ENCODE assay signal across 8 cellular contexts in genomic region chr19:41263042-41263849, GRCh38. TPM values are rescaled to one million over a fixed set of nuclear protein-coding genes. Genes with fewer than 3 reads are reported as not detected.
A peak's percentile ranks its signal among the peaks of the same experiment; 100 is the strongest.
DNase-seq lines count a peak whose midpoint lies in the region; ATAC-seq, FAIRE-seq and TF ChIP-seq lines count a peak whose summit lies in the region.

No MANE protein-coding gene starts in this region.

- CTCF ChIA-PET in A549 (lab: Yijun Ruan, JAX) = interaction anchor here (0.6 to 27.6 kb wide), 38 partner anchors 8 to 601 kb away, joined by 3 to 1023 read pairs (median 5); partner anchors contain the start of genes AXL and CYP2S1

- H3K4me3 ChIP-seq in A549 (peak overlapping the region; percentile 59), Peyer's patch (peak overlapping the region; percentile 58 to 77 (median 62)), fibroblast of the aortic adventitia (ENCODE audit: low read depth, low read length) (peak overlapping the region; percentile 82), testis (peak overlapping the region; percentile 66 to 69)

- intact Hi-C loops in testis (cut with DNase I; ENCODE audit: low total_unique reads) = loop anchor here (5.0 kb wide), 1 partner anchor 56 kb away; no protein-coding TSS in a partner anchor

- DNase-seq in A549 (ENCODE audit: low read depth in 1 of 2, low spot score in 1 of 2) (peak; percentile 70 to 76), Peyer's patch (peak; percentile 79 to 94 (median 91)), fibroblast of the aortic adventitia (ENCODE audit: low read depth) (peak; percentile 76), occipital lobe (lab: John Stamatoyannopoulos, UW) (peak; percentile 74), testis (peak; percentile 79)
- DNase-seq in activated T-helper 9 cell treated with anti-CD3 and anti-CD28 coated beads, Interleukin-2, amount 50 U/mL, for 16 hours (ENCODE audit: low read depth) = peak; percentile 73

- H3K4me2 ChIP-seq in A549 = peak overlapping the region; percentile 79

- no peak for TF ChIP-seq EP300 in A549 (IDR thresholded peaks at IDR 0.05)

- H3K4me1 ChIP-seq in A549 (peaks cover 26% of the 10 kb centered on the region), Peyer's patch (peaks cover 0 to 21% (median 6%) of the 10 kb centered on the region in 4 donors), testis (peaks cover 21% of the 10 kb centered on the region)

- no peaks in the 10 kb centered on the region for H3K9me3 ChIP-seq in A549
- H3K9me3 ChIP-seq in Peyer's patch = no peaks in the 10 kb centered on the region
- no peaks in the 10 kb centered on the region for H3K9me3 ChIP-seq in testis

- no peak for FAIRE-seq in A549 (lab: Jason Lieb, UNC)

- no peak for TF ChIP-seq CTCF in A549 (IDR thresholded peaks at IDR 0.05)
- TF ChIP-seq CTCF in Peyer's patch (IDR thresholded peaks at IDR 0.05) = no peak
- no peak for TF ChIP-seq CTCF in fibroblast of the aortic adventitia (IDR thresholded peaks at IDR 0.05; ENCODE audit: insufficient read depth, low read length)
- peak in 1 of 3 experiments; percentile 3 for TF ChIP-seq CTCF in testis (IDR thresholded peaks at IDR 0.05)

- ATAC-seq in A549 (peak; percentile 42 to 48), GM18511 (IDR thresholded peaks at IDR 0.05; ENCODE audit: unreplicated experiment) (peak; percentile 11), HG03432 (IDR thresholded peaks at IDR 0.05; ENCODE audit: unreplicated experiment) (peak; percentile 13)

- under 1% methylated on average over 46 of the region's 46 CpGs for WGBS in A549 (ENCODE audit: missing lambda C conversion rate)
- WGBS in testis, 2 donors = 0% methylated on average over 45 to 46 of the region's 46 CpGs

- H3K27ac ChIP-seq in A549 (peak overlapping the region; percentile 75 to 87), Peyer's patch (peak overlapping the region; percentile 93 to 100 (median 98)), testis (peak overlapping the region; percentile 87 to 95)

- POLR2A ChIA-PET in A549 (lab: Yijun Ruan, JAX) = interaction anchor here (0.6 to 4.5 kb wide), 47 partner anchors 10 to 842 kb away, joined by 3 to 121 read pairs (median 5); partner anchors contain the start of genes ACTMAP, AXL, B9D2 and CCDC97

- TF ChIP-seq POLR2A in A549 (IDR thresholded peaks at IDR 0.05; ENCODE audit: low read length) (peak; percentile 20; the same call in 1 of the 2 replicates), Peyer's patch (IDR thresholded peaks at IDR 0.05) (peak; percentile 76 to 93), testis (IDR thresholded peaks at IDR 0.05) (peak; percentile 92)

- H3K27me3 ChIP-seq in Peyer's patch (no peaks in the 10 kb centered on the region), testis (no peaks in the 10 kb centered on the region)

- H3K36me3 ChIP-seq in Peyer's patch = peaks cover 0 to 26% (median 0%) of the 10 kb centered on the region in 3 donors
- no peaks in the 10 kb centered on the region for H3K36me3 ChIP-seq in testis (ENCODE audit: low read depth, missing control alignments)

- TF ChIP-seq RAD21 in A549 (conservative IDR thresholded peaks at IDR 0.05 in 1 of 2, IDR thresholded peaks at IDR 0.05 in 1 of 2) = no peak

TF ChIP-seq in A549, 52 proteins besides CTCF, POLR2A, EP300 and RAD21 (continues in another document):
- TF ChIP-seq FOSB (CRISPR knock-in tag; IDR thresholded peaks at IDR 0.05) = peak; percentile 97
- TF ChIP-seq MYC (IDR thresholded peaks at IDR 0.05; ENCODE audit: borderline replicate concordance, low read length) = no peak; the same call in 1 of the 2 replicates
- peak; percentile 35; the same call in 1 of the 2 replicates for TF ChIP-seq GATA3 (IDR thresholded peaks at IDR 0.05; ENCODE audit: borderline replicate concordance)
- TF ChIP-seq FOXS1 (CRISPR knock-in tag; IDR thresholded peaks at IDR 0.05) = no peak
- TF ChIP-seq HOXB13 (CRISPR knock-in tag; IDR thresholded peaks at IDR 0.05; ENCODE audit: low read depth) = peak; percentile 49; the same call in 1 of the 2 replicates
- TF ChIP-seq, protein P1, sequence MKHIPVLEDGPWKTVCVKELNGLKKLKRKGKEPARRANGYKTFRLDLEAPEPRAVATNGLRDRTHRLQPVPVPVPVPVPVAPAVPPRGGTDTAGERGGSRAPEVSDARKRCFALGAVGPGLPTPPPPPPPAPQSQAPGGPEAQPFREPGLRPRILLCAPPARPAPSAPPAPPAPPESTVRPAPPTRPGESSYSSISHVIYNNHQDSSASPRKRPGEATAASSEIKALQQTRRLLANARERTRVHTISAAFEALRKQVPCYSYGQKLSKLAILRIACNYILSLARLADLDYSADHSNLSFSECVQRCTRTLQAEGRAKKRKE (CRISPR knock-in tag; IDR thresholded peaks at IDR 0.05; ENCODE audit: low read depth) = peak; percentile 71; the same call in 1 of the 2 replicates
- TF ChIP-seq ZC3H11A (IDR thresholded peaks at IDR 0.05) = no peak
- TF ChIP-seq RARB (CRISPR knock-in tag; IDR thresholded peaks at IDR 0.05) = peak; percentile 72; the same call in 1 of the 2 replicates
- TF ChIP-seq CEBPB (IDR thresholded peaks at IDR 0.05) = peak in 1 of 2 experiments; percentile 69; a peak in 1 of 4 replicates
- peak in 1 of 2 experiments; percentile 38; a peak in 2 of 5 replicates for TF ChIP-seq JUN (IDR thresholded peaks at IDR 0.05)
- no peak for TF ChIP-seq FOSL2 (IDR thresholded peaks at IDR 0.05)
- TF ChIP-seq FOSL2 (CRISPR knock-in tag; IDR thresholded peaks at IDR 0.05) = peak; percentile 3; the same call in 1 of the 2 replicates
- no peak for TF ChIP-seq KDM1A (IDR thresholded peaks at IDR 0.05; ENCODE audit: low read depth)
- no peak for TF ChIP-seq SREBF2 (IDR thresholded peaks at IDR 0.05)
- TF ChIP-seq SMC3 (IDR thresholded peaks at IDR 0.05) = 0 out of 3 replicates have a peak, but pooled peaks have one; percentile 11
- no peak for TF ChIP-seq CBX2 (IDR thresholded peaks at IDR 0.05; ENCODE audit: borderline replicate concordance, low read depth)
- TF ChIP-seq TP53 (CRISPR knock-in tag; IDR thresholded peaks at IDR 0.05) = peak; percentile 64; the same call in 1 of the 2 replicates
- peak; percentile 57; the same call in 1 of the 2 replicates for TF ChIP-seq PHF8 (IDR thresholded peaks at IDR 0.05; ENCODE audit: borderline replicate concordance, low read depth)
- peak; percentile 97 for TF ChIP-seq HOXA7 (CRISPR knock-in tag; IDR thresholded peaks at IDR 0.05)
- no peak for TF ChIP-seq EHF (CRISPR knock-in tag; IDR thresholded peaks at IDR 0.05)
- peak; percentile 96 for TF ChIP-seq TFCP2L1 (CRISPR knock-in tag; IDR thresholded peaks at IDR 0.05)
- TF ChIP-seq, protein P2, sequence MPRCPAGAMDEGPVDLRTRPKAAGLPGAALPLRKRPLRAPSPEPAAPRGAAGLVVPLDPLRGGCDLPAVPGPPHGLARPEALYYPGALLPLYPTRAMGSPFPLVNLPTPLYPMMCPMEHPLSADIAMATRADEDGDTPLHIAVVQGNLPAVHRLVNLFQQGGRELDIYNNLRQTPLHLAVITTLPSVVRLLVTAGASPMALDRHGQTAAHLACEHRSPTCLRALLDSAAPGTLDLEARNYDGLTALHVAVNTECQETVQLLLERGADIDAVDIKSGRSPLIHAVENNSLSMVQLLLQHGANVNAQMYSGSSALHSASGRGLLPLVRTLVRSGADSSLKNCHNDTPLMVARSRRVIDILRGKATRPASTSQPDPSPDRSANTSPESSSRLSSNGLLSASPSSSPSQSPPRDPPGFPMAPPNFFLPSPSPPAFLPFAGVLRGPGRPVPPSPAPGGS (IDR thresholded peaks at IDR 0.05) = 0 out of 3 replicates have a peak, but pooled peaks have one; percentile 13
- TF ChIP-seq MAZ (IDR thresholded peaks at IDR 0.05; ENCODE audit: borderline replicate concordance, low read depth, low read length) = 0 out of 2 replicates have a peak, but pooled peaks have one; percentile 45

RNA-seq across cellular contexts. Expression of gene HNRNPUL1, which starts 0.9 kb away (rescaled TPM):
- polyA plus RNA-seq in A549 (2011; rRNA removed) = 89.5 and 117 TPM in 2 replicates
- 77.4 and 104 TPM in 2 replicates for polyA plus RNA-seq in A549 (2012; cell fraction: cytosol; rRNA removed)
- polyA plus RNA-seq in A549 (2012; cell fraction: nucleus; rRNA removed) = 94.8 and 133 TPM in 2 replicates
- polyA plus RNA-seq in A549 (2017; fragmentation: RNase III; extraction: RNeasy Plus Mini Kit Qiagen cat#74134 plus additional on column Dnase treatment) = 272 to 278 TPM (median 273 TPM) in 3 replicates
- 118 and 124 TPM in 2 replicates for polyA minus RNA-seq in A549 (2011; rRNA and poly(A)+ RNA removed)
- 100 to 1,000 TPM; 123 to 244 (median 167) TPM for total RNA-seq in Peyer's patch
- 98.4 and 108 TPM in 2 replicates for total RNA-seq in fibroblast of the aortic adventitia (ENCODE audit: low replicate concordance)
- 64.7 TPM for total RNA-seq in occipital lobe
- total RNA-seq in testis = 100 to 1,000 TPM; 192 to 197 TPM
- polyA plus RNA-seq in testis (ENCODE audit: insufficient read depth, low read depth, low replicate concordance) = 230 TPM

RNA-seq across cellular contexts. Expression of gene AXL, which starts 44.2 kb away (rescaled TPM):
- 60.1 and 60.3 TPM in 2 replicates for polyA plus RNA-seq in A549 (2011; rRNA removed)
- 66.8 and 78.1 TPM in 2 replicates for polyA plus RNA-seq in A549 (2012; cell fraction: cytosol; rRNA removed)
- polyA plus RNA-seq in A549 (2012; cell fraction: nucleus; rRNA removed) = 128 and 129 TPM in 2 replicates
- 45.4 to 69.4 TPM (median 47.8 TPM) in 3 replicates for polyA plus RNA-seq in A549 (2017; fragmentation: RNase III; extraction: RNeasy Plus Mini Kit Qiagen cat#74134 plus additional on column Dnase treatment)
- polyA minus RNA-seq in A549 (2011; rRNA and poly(A)+ RNA removed) = 378 and 386 TPM in 2 replicates
- 10 to 100 TPM in 3 of 4 donors, 1 to 10 TPM in 1; 7.2 to 46.2 (median 24.2) TPM for total RNA-seq in Peyer's patch
- 121 and 305 TPM in 2 replicates for total RNA-seq in fibroblast of the aortic adventitia (ENCODE audit: low replicate concordance)
- total RNA-seq in occipital lobe = 9.2 TPM
- 100 to 1,000 TPM in 1 of 2 donors, 10 to 100 TPM in 1; 98.2 to 150 TPM for total RNA-seq in testis
- 56.0 TPM for polyA plus RNA-seq in testis (ENCODE audit: insufficient read depth, low read depth, low replicate concordance)

RNA-seq across cellular contexts. Expression of gene CCDC97, which starts 46.7 kb away (rescaled TPM):
- polyA plus RNA-seq in A549 (2011; rRNA removed) (18.7 and 21.4 TPM in 2 replicates), A549 (2017; fragmentation: RNase III; extraction: RNeasy Plus Mini Kit Qiagen cat#74134 plus additional on column Dnase treatment) (26.8 to 29.2 TPM (median 27.6 TPM) in 3 replicates), testis (ENCODE audit: insufficient read depth, low read depth, low replicate concordance) (57.8 TPM)
- polyA plus RNA-seq in A549 (2012; cell fraction: cytosol; rRNA removed) = 18.9 and 24.5 TPM in 2 replicates
- 27.6 and 37.7 TPM in 2 replicates for polyA plus RNA-seq in A549 (2012; cell fraction: nucleus; rRNA removed)
- 26.4 and 31.9 TPM in 2 replicates for polyA minus RNA-seq in A549 (2011; rRNA and poly(A)+ RNA removed)
- total RNA-seq in Peyer's patch (10 to 100 TPM; 17.9 to 33.0 (median 29.6) TPM), fibroblast of the aortic adventitia (ENCODE audit: low replicate concordance) (7.9 and 11.4 TPM in 2 replicates), occipital lobe (6.4 TPM), testis (10 to 100 TPM; 36.2 to 40.2 TPM)

Comparison
In these comparisons a context has a peak if more than half of its experiments do, and no peak if none do; other contexts are left out.
1. Peak in every context shown above with its lines: DNase-seq, ATAC-seq, H3K4me3 ChIP-seq and H3K27ac ChIP-seq.
2. POLR2A ChIP-seq: peak in every context shown above with its lines; median percentile 92 in testis; 84 in Peyer's patch; 20 in A549.